Comparison of ENCODE assay signal across 8 cellular contexts in the genomic region with DNA sequence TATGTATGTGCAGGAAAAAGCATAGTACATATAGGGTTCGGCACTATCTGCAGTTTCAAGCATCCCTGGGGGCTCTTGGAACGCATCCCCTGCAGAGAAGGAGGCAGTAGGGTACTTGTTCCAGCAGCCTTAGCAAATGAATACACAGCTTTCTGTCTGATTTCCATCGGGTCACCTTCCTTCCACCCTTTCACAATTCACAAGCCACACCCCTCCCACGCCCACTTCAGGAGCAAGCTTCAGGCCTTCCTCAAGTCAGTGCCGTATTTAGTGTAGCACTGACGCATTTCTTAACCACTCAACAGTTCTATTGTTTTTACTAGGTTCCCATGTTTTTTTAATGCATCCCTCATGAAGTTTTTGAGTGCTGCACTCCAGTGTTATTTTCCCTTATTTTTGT.
DNase-seq lines count a peak whose midpoint lies in the region; ATAC-seq lines count a peak whose summit lies in the region.

No MANE protein-coding gene starts in this region.

- DNase-seq in ELF-1 (ENCODE audit: low read depth, low spot score) (peak; percentile 88), SK-N-MC (ENCODE audit: low read depth, low spot score) (peak; percentile 88), NCI-H1048 (lab: John Stamatoyannopoulos, UW) (no peak), NCI-H1092 (lab: John Stamatoyannopoulos, UW) (no peak)
- no peak for DNase-seq in stimulated activated effector memory CD8-positive, alpha-beta T cell treated with anti-CD3 and anti-CD28 coated beads, Interleukin-12 subunit alpha, Interleukin-12 subunit beta, amount 100 ng/mL, for 72 hours (ENCODE audit: low spot score in 2 of 2)
- DNase-seq in naive thymus-derived CD8-positive, alpha-beta T cell, result no peak

- ATAC-seq in stimulated activated effector memory CD8-positive, alpha-beta T cell treated with anti-CD3 and anti-CD28 coated beads, Interleukin-12 subunit alpha, Interleukin-12 subunit beta, amount 100 ng/mL, for 72 hours, result no peak
- ATAC-seq in naive thymus-derived CD8-positive, alpha-beta T cell, result no peak

- POLR2A ChIA-PET in naive thymus-derived CD8-positive, alpha-beta T cell (lab: Charles Lee), result no interaction called here

- H3K9ac ChIP-seq in HUES6 (ENCODE audit: low read length) (no peak overlapping the region), SK-N-MC (ENCODE audit: insufficient read length) (no peak overlapping the region), iPS-20b (ENCODE audit: low read depth, low read length) (no peak overlapping the region)

- H3K9me3 Mint-ChIP-seq in stimulated activated effector memory CD8-positive, alpha-beta T cell treated with anti-CD3 and anti-CD28 coated beads, Interleukin-12 subunit alpha, Interleukin-12 subunit beta, amount 100 ng/mL, for 72 hours, result no peaks in the 10 kb centered on the region
- H3K9me3 Mint-ChIP-seq in naive thymus-derived CD8-positive, alpha-beta T cell, result no peaks in the 10 kb centered on the region

- H3K4me1 Mint-ChIP-seq in stimulated activated effector memory CD8-positive, alpha-beta T cell treated with anti-CD3 and anti-CD28 coated beads, Interleukin-12 subunit alpha, Interleukin-12 subunit beta, amount 100 ng/mL, for 72 hours, result no peaks in the 10 kb centered on the region
- peaks cover 0 to 7% (median 0%) of the 10 kb centered on the region in 4 donors for H3K4me1 Mint-ChIP-seq in naive thymus-derived CD8-positive, alpha-beta T cell

- no peaks in the 10 kb centered on the region for H3K9me3 ChIP-seq in HUES6 (ENCODE audit: control insufficient read depth, insufficient read depth, low read depth, low read length)
- no peaks in the 10 kb centered on the region for H3K9me3 ChIP-seq in SK-N-MC (ENCODE audit: low read depth, low read length)
- H3K9me3 ChIP-seq in iPS-20b (ENCODE audit: insufficient read depth, low read depth, low read length), result no peaks in the 10 kb centered on the region

- no peaks in the 10 kb centered on the region for H3K27me3 ChIP-seq in HUES6 (ENCODE audit: control insufficient read depth, insufficient read depth, low read length)
- no peaks in the 10 kb centered on the region for H3K27me3 ChIP-seq in iPS-20b (ENCODE audit: insufficient read depth, low read length)

- no peak overlapping the region for H3K27ac ChIP-seq in HUES6 (ENCODE audit: low read depth, low read length)
- H3K27ac ChIP-seq in SK-N-MC, result no peak overlapping the region; the same call in 1 of the 2 replicates
- no peak overlapping the region for H3K27ac ChIP-seq in iPS-20b (ENCODE audit: low read length)

- H3K4me1 ChIP-seq in HUES6 (ENCODE audit: control insufficient read depth, insufficient read depth, low read length) (peaks cover 48% of the 10 kb centered on the region), iPS-20b (ENCODE audit: insufficient read depth, low read length) (peaks cover 27% of the 10 kb centered on the region)

- no peak overlapping the region for H3K27ac Mint-ChIP-seq in stimulated activated effector memory CD8-positive, alpha-beta T cell treated with anti-CD3 and anti-CD28 coated beads, Interleukin-12 subunit alpha, Interleukin-12 subunit beta, amount 100 ng/mL, for 72 hours
- H3K27ac Mint-ChIP-seq in naive thymus-derived CD8-positive, alpha-beta T cell, result no peak overlapping the region

- H3K36me3 ChIP-seq in HUES6 (ENCODE audit: control insufficient read depth, insufficient read depth, low read length), result no peaks in the 10 kb centered on the region
- H3K36me3 ChIP-seq in SK-N-MC (ENCODE audit: insufficient read depth, low read length), result no peaks in the 10 kb centered on the region
- H3K36me3 ChIP-seq in iPS-20b (ENCODE audit: insufficient read depth, low read depth, low read length), result no peaks in the 10 kb centered on the region

- H3K4me3 Mint-ChIP-seq in stimulated activated effector memory CD8-positive, alpha-beta T cell treated with anti-CD3 and anti-CD28 coated beads, Interleukin-12 subunit alpha, Interleukin-12 subunit beta, amount 100 ng/mL, for 72 hours, result no peak overlapping the region
- no peak overlapping the region for H3K4me3 Mint-ChIP-seq in naive thymus-derived CD8-positive, alpha-beta T cell

- peaks cover 0 to 4% (median 0%) of the 10 kb centered on the region in 5 donors for H3K27me3 Mint-ChIP-seq in naive thymus-derived CD8-positive, alpha-beta T cell

- H3K4me3 ChIP-seq in HUES6 (ENCODE audit: low read depth, low read length) (0 out of 2 replicates have a peak overlapping the region, but pooled peaks have one; percentile 17), SK-N-MC (peak overlapping the region; percentile 44), iPS-20b (ENCODE audit: low read length) (peak overlapping the region; percentile 42; the same call in 1 of the 2 replicates)

- H3K36me3 Mint-ChIP-seq in stimulated activated effector memory CD8-positive, alpha-beta T cell treated with anti-CD3 and anti-CD28 coated beads, Interleukin-12 subunit alpha, Interleukin-12 subunit beta, amount 100 ng/mL, for 72 hours, result no peaks in the 10 kb centered on the region
- no peaks in the 10 kb centered on the region for H3K36me3 Mint-ChIP-seq in naive thymus-derived CD8-positive, alpha-beta T cell

Comparison
In these comparisons a context has a peak if more than half of its experiments do, and no peak if none do; other contexts are left out.
1. DNase-seq: peak in ELF-1 (single experiment) and SK-N-MC (single experiment); none in NCI-H1048 (single experiment), stimulated activated effector memory CD8-positive, alpha-beta T cell treated with anti-CD3 and anti-CD28 coated beads, Interleukin-12 subunit alpha, Interleukin-12 subunit beta, amount 100 ng/mL, for 72 hours (0 of 2), NCI-H1092 (single experiment) and naive thymus-derived CD8-positive, alpha-beta T cell (0 of 10).
2. Peak in every context shown above with its lines, with median percentiles within 50 percentile points of each other: H3K4me3 ChIP-seq.